Comparison of ENCODE assay signal across 1 cellular context in the genomic region with DNA sequence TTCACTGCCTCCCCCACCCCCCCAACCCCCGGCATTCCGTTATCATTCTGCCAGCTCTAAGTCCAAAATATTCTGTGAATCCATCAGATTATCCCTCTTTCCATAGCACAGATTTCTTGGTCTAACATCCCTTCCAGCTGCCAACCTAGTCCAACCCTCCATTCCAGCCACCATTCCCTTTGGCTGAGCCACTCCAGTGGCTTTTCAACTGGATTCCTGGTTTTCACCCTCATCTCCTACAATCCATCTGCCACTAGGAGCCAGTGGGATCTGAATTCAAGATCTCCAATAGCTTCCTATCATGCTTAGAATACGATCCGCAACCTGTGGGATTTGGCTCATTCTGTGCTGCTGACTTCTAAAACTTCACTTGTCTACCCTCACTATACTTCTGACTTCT.
TF ChIP-seq lines count a peak whose summit lies in the region.

No MANE protein-coding gene starts in this region.

TF ChIP-seq in WTC11, 78 proteins besides CTCF, POLR2A, EP300 and RAD21 (continued from another document):
- TF ChIP-seq, protein P1, sequence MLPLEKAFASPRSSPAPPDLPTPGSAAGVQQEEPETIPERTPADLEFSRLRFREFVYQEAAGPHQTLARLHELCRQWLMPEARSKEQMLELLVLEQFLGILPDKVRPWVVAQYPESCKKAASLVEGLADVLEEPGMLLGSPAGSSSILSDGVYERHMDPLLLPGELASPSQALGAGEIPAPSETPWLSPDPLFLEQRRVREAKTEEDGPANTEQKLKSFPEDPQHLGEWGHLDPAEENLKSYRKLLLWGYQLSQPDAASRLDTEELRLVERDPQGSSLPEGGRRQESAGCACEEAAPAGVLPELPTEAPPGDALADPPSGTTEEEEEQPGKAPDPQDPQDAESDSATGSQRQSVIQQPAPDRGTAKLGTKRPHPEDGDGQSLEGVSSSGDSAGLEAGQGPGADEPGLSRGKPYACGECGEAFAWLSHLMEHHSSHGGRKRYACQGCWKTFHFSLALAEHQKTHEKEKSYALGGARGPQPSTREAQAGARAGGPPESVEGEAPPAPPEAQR (CRISPR knock-in tag; IDR thresholded peaks at IDR 0.05): no peak
- TF ChIP-seq, protein P2, sequence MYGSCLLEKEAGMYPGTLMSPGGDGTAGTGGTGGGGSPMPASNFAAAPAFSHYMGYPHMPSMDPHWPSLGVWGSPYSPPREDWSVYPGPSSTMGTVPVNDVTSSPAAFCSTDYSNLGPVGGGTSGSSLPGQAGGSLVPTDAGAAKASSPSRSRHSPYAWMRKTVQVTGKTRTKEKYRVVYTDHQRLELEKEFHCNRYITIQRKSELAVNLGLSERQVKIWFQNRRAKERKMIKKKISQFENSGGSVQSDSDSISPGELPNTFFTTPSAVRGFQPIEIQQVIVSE (CRISPR knock-in tag; IDR thresholded peaks at IDR 0.05; ENCODE audit: borderline replicate concordance): no peak
- no peak for TF ChIP-seq NFYB (CRISPR knock-in tag; conservative IDR thresholded peaks at IDR 0.05; ENCODE audit: low read depth)
- TF ChIP-seq, protein P3, sequence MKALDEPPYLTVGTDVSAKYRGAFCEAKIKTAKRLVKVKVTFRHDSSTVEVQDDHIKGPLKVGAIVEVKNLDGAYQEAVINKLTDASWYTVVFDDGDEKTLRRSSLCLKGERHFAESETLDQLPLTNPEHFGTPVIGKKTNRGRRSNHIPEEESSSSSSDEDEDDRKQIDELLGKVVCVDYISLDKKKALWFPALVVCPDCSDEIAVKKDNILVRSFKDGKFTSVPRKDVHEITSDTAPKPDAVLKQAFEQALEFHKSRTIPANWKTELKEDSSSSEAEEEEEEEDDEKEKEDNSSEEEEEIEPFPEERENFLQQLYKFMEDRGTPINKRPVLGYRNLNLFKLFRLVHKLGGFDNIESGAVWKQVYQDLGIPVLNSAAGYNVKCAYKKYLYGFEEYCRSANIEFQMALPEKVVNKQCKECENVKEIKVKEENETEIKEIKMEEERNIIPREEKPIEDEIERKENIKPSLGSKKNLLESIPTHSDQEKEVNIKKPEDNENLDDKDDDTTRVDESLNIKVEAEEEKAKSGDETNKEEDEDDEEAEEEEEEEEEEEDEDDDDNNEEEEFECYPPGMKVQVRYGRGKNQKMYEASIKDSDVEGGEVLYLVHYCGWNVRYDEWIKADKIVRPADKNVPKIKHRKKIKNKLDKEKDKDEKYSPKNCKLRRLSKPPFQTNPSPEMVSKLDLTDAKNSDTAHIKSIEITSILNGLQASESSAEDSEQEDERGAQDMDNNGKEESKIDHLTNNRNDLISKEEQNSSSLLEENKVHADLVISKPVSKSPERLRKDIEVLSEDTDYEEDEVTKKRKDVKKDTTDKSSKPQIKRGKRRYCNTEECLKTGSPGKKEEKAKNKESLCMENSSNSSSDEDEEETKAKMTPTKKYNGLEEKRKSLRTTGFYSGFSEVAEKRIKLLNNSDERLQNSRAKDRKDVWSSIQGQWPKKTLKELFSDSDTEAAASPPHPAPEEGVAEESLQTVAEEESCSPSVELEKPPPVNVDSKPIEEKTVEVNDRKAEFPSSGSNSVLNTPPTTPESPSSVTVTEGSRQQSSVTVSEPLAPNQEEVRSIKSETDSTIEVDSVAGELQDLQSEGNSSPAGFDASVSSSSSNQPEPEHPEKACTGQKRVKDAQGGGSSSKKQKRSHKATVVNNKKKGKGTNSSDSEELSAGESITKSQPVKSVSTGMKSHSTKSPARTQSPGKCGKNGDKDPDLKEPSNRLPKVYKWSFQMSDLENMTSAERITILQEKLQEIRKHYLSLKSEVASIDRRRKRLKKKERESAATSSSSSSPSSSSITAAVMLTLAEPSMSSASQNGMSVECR (CRISPR knock-in tag; IDR thresholded peaks at IDR 0.05; ENCODE audit: borderline replicate concordance): no peak
- no peak for TF ChIP-seq ATF1 (CRISPR knock-in tag; IDR thresholded peaks at IDR 0.05)
- TF ChIP-seq, protein P4, sequence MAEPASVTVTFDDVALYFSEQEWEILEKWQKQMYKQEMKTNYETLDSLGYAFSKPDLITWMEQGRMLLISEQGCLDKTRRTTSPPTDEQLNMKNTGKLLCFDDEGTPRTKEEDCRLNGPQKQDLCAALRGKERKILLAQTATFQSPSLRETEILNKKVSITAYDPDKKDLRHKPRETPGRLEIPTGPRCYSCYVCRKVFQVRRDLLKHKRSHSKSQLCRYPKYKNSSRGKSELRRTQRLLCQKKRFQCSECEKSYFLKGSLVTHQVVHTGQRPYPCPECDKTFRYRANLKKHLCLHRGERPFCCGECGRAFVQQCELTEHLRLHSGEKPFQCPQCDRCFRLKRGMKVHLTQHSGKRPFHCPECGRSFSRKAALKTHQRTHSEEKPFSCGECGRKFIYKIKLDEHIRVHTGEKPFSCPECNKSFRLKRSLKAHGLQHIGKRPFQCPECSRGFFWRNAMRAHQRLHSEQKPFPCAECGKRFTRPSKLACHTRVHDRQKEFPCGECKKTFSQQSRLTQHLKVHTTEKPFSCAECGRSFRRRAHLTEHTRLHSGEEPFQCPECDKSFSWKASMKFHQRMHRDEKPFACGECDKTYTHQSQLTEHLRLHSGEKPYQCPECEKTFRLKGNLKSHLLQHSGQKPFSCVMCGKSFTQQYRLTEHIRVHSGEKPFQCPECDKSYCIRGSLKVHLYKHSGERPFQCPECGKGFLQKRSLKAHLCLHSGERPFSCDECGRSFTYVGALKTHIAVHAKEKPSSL (CRISPR knock-in tag; conservative IDR thresholded peaks at IDR 0.05): no peak
- TF ChIP-seq GRHL2 (CRISPR knock-in tag; IDR thresholded peaks at IDR 0.05; ENCODE audit: insufficient replicate concordance, severe bottlenecking): no peak
- TF ChIP-seq, protein P5, sequence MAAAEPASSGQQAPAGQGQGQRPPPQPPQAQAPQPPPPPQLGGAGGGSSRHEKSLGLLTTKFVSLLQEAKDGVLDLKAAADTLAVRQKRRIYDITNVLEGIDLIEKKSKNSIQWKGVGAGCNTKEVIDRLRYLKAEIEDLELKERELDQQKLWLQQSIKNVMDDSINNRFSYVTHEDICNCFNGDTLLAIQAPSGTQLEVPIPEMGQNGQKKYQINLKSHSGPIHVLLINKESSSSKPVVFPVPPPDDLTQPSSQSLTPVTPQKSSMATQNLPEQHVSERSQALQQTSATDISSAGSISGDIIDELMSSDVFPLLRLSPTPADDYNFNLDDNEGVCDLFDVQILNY (CRISPR knock-in tag; IDR thresholded peaks at IDR 0.05): no peak
